In the genomic region with DNA sequence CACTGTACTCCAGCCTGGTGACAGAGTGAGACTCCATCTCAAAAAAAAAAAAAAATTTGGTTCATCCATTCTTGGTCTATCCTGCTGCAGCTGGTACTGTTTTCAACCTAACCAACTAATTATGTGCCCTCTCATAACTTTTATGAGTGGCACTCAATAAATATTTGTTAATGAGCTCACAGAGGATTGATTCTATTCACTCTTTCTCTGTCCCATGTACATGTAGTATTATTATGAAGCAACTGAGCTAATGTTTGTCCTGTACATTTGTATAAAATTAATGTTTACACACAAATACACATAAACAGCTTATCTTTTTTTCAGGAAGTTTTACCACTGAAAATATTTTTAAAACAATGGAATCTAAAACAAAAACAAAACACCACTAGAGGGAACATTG, we compare ENCODE assay signal across 21 cellular contexts. TPM values are rescaled to one million over a fixed set of nuclear protein-coding genes. Genes with fewer than 3 reads are reported as not detected.
DNase-seq lines count a peak whose midpoint lies in the region; ATAC-seq, FAIRE-seq and TF ChIP-seq lines count a peak whose summit lies in the region.
"Had no signal": no experiment of that assay in that cellular context is flagged by ENCODE, and none has a peak within 500 bp of the region (broad histone marks: within the 10 kb centered on the region; RNA-seq: fewer than 3 reads in every experiment).

No MANE protein-coding gene starts in this region.

- H3K27me3 ChIP-seq in PC-3 (ENCODE audit: low read length) (no peaks in the 10 kb centered on the region), upper lobe of right lung (no peaks in the 10 kb centered on the region)
- no peaks in the 10 kb centered on the region for H3K27me3 ChIP-seq in effector memory CD4-positive, alpha-beta T cell (replicated peaks; ENCODE audit: control insufficient read depth, insufficient read depth, low read length, poor library complexity, severe bottlenecking)
- H3K27me3 ChIP-seq: esophagus squamous epithelium, heart right ventricle, transverse colon had no signal

- peak; percentile 57 for DNase-seq in DMS153 treated with DMSO at 0.1 percent for 48 hours (lab: John Stamatoyannopoulos, UW; ENCODE audit: unreplicated experiment)
- DNase-seq in DMS153 (lab: John Stamatoyannopoulos, UW) = no peak
- no peak for DNase-seq in CD14-positive monocyte (ENCODE audit: low spot score)
- no peak for DNase-seq in PC-3
- no peak for DNase-seq in effector memory CD4-positive, alpha-beta T cell
- DNase-seq in frontal cortex (ENCODE audit: low spot score in 2 of 2) = no peak
- no peak for DNase-seq in T1000 (lab: John Stamatoyannopoulos, UW)
- no peak for DNase-seq in upper lobe of right lung
- DNase-seq: dermis blood vessel endothelial cell; esophagus squamous epithelium; HCEC 1CT; heart right ventricle; kidney; NCI-H2107; stimulated activated CD4-positive, alpha-beta T cell treated with anti-CD3 and anti-CD28 coated beads, Interleukin-2, amount 100 ng/mL, for 48 hours; stimulated activated CD8-positive, alpha-beta memory T cell treated with anti-CD3 and anti-CD28 coated beads, Interleukin-4, amount 100 ng/mL, for 48 hours; transverse colon had no signal

- H3K4me1 ChIP-seq in PC-3 (ENCODE audit: insufficient read depth, low read length) (peaks cover 34% of the 10 kb centered on the region), upper lobe of right lung (peaks cover 7% of the 10 kb centered on the region)
- peaks cover 76% of the 10 kb centered on the region for H3K4me1 ChIP-seq in effector memory CD4-positive, alpha-beta T cell (ENCODE audit: control insufficient read depth, insufficient read depth, low read length, poor library complexity, severe bottlenecking)

- H3F3A ChIP-seq in PC-3 (ENCODE audit: low read length, unreplicated experiment) = no peaks in the 10 kb centered on the region

- no peak overlapping the region for H2AFZ ChIP-seq in PC-3 (ENCODE audit: low read length)

- H3K27me3 Mint-ChIP-seq in CD14-positive monocyte (ENCODE audit: low read depth in 3 of 3) = peaks cover 0 to 3% (median 0%) of the 10 kb centered on the region in 3 donors

- ATAC-seq in PC-3 (peak; percentile 22), upper lobe of right lung (no peak)
- ATAC-seq: heart right ventricle, sciatic nerve, WTC11 had no signal

- H3K4me3 ChIP-seq in PC-3 (ENCODE audit: low read length) (no peak overlapping the region), upper lobe of right lung (no peak overlapping the region)
- peak overlapping the region; percentile 18 for H3K4me3 ChIP-seq in effector memory CD4-positive, alpha-beta T cell (ENCODE audit: insufficient read depth, low read depth, low read length, poor library complexity, severe bottlenecking)
- H3K4me3 ChIP-seq: esophagus squamous epithelium, transverse colon had no signal

- H3K9me3 ChIP-seq in PC-3 (ENCODE audit: low read length) (no peaks in the 10 kb centered on the region), upper lobe of right lung (no peaks in the 10 kb centered on the region)
- H3K9me3 ChIP-seq in effector memory CD4-positive, alpha-beta T cell (ENCODE audit: control insufficient read depth, low read length) = no peaks in the 10 kb centered on the region
- H3K9me3 ChIP-seq: esophagus squamous epithelium, heart right ventricle, transverse colon had no signal

- no peaks in the 10 kb centered on the region for H3K79me2 ChIP-seq in PC-3 (ENCODE audit: low read length)

- H3K9me2 ChIP-seq in PC-3 (replicated peaks; ENCODE audit: low read length) = no peaks in the 10 kb centered on the region

- peak overlapping the region; percentile 83 to 88 (median 85) for H3K27ac Mint-ChIP-seq in CD14-positive monocyte

- no peaks in the 10 kb centered on the region for H4K20me1 ChIP-seq in PC-3 (ENCODE audit: low read length)

- intact Hi-C loops in CD14-positive monocyte (cut with micrococcal nuclease) = loop anchor here in 1 of 2 donors (10.0 kb wide), 1 partner anchor 69 kb away; no protein-coding TSS in a partner anchor
- intact Hi-C loops in PC-3 (cut with micrococcal nuclease) = loop anchor here (5.0 kb wide), 1 partner anchor 68 kb away; no protein-coding TSS in a partner anchor
- intact Hi-C loops in upper lobe of right lung (cut with DNase I) = no loop called here

- H3K9me3 Mint-ChIP-seq in CD14-positive monocyte = peaks cover 0 to 5% (median 0%) of the 10 kb centered on the region in 7 donors

- no TSS peak for BruUV-seq in PC-3 (replicated peaks; lab: Mats Ljungman, UMichigan)

- H3K36me3 Mint-ChIP-seq in CD14-positive monocyte = peaks cover 39 to 72% of the 10 kb centered on the region in 2 donors

- no peak for FAIRE-seq in frontal cortex (lab: Jason Lieb, UNC)
- FAIRE-seq: A204.1, HepG2, kidney had no signal

- peak overlapping the region; percentile 47 for H3K4me2 ChIP-seq in PC-3 (ENCODE audit: low read length)

- H3K36me3 ChIP-seq in PC-3 (ENCODE audit: low read depth, low read length) (no peaks in the 10 kb centered on the region), upper lobe of right lung (no peaks in the 10 kb centered on the region)
- peaks cover 9% of the 10 kb centered on the region for H3K36me3 ChIP-seq in effector memory CD4-positive, alpha-beta T cell (ENCODE audit: control insufficient read depth, insufficient read depth, low read length)
- H3K36me3 ChIP-seq: esophagus squamous epithelium, heart right ventricle, transverse colon had no signal

- H3K27ac ChIP-seq in PC-3 (ENCODE audit: low read length) (0 out of 2 replicates have a peak overlapping the region, but pooled peaks have one; percentile 2), upper lobe of right lung (no peak overlapping the region)
- H3K27ac ChIP-seq in effector memory CD4-positive, alpha-beta T cell (ENCODE audit: insufficient read depth, low read length, poor library complexity, severe bottlenecking) = peak overlapping the region; percentile 55
- H3K27ac ChIP-seq: esophagus squamous epithelium, transverse colon had no signal

- peaks cover 88% of the 10 kb centered on the region for H3K4me1 Mint-ChIP-seq in CD14-positive monocyte

- POLR2A ChIA-PET in PC-3 (lab: Charles Lee; ENCODE audit: unreplicated experiment) = interaction anchor here (0.5 to 0.7 kb wide), 3 partner anchors 65 to 1179 kb away, joined by 3 to 11 read pairs (median 7); no protein-coding TSS in a partner anchor

- H3K9ac ChIP-seq in PC-3 (ENCODE audit: low read length) = no peak overlapping the region

- TF ChIP-seq CTCF in CD14-positive monocyte (IDR thresholded peaks at IDR 0.05) = no peak
- TF ChIP-seq CTCF in PC-3 (conservative IDR thresholded peaks at IDR 0.05; ENCODE audit: low read depth, low read length) = no peak
- TF ChIP-seq CTCF in upper lobe of right lung (IDR thresholded peaks at IDR 0.05) = no peak

- CTCF ChIA-PET in PC-3 (lab: Charles Lee) = no interaction called here

- H3K4me3 Mint-ChIP-seq in CD14-positive monocyte = no peak overlapping the region
- H3K4me3 Mint-ChIP-seq: WTC11 had no signal

RNA-seq across cellular contexts. Expression of gene RIPOR2, which starts 10.1 kb away (rescaled TPM):
- 100 to 1,000 TPM; 154 to 179 TPM for polyA plus RNA-seq in CD14-positive monocyte
- total RNA-seq in PC-3 (2014; rRNA removed) = 0.44 and 0.52 TPM in 2 replicates
- total RNA-seq in frontal cortex = 17.9 TPM
- total RNA-seq in upper lobe of right lung = 25.6 TPM

Comparison
In these comparisons a context has a peak if more than half of its experiments do, and no peak if none do; other contexts are left out.
1. RNA of gene RIPOR2, which starts 10.1 kb away (total RNA-seq): 25.6 TPM in upper lobe of right lung (single experiment) and 17.9 TPM in frontal cortex (single experiment); 0.44 to 0.52 TPM in PC-3; every median in the first group is over 10 times any median in the second.